In the genomic region with DNA sequence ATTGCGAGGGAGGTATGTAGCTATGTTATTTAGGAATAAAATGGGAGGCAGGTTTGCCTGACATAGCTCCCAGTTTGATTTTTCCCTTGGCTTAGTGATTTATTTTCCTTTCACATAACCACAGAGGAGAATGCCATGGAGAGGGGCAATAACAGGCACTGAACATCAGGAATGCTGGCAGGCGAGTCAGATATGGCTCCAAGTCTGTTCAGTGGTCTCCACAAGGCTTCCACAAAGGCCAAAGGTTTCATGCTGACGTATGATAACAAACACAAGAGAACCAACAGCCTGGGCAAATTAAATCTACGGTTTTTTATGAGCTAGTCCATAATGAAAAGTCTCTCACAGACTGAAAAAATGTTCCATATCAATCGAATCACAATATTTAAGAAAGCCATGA, we compare ENCODE assay signal across 16 cellular contexts.
DNase-seq lines count a peak whose midpoint lies in the region; ATAC-seq, FAIRE-seq and TF ChIP-seq lines count a peak whose summit lies in the region.
"Had no signal": no experiment of that assay in that cellular context is flagged by ENCODE, and none has a peak within 500 bp of the region (broad histone marks: within the 10 kb centered on the region; RNA-seq: fewer than 3 reads in every experiment).

No MANE protein-coding gene starts in this region.

- no peak overlapping the region for H3K9ac ChIP-seq in HepG2 (ENCODE audit: insufficient read depth, low read depth, low read length)

- no peak overlapping the region for H2AFZ ChIP-seq in HepG2 (ENCODE audit: low read length)

- H3K27ac ChIP-seq in pancreas: no peak overlapping the region
- H3K27ac ChIP-seq in HepG2 (ENCODE audit: extremely low read length, insufficient read depth, low read length): no peak overlapping the region

- peak; percentile 11 for DNase-seq in HT1080 (ENCODE audit: low read depth)
- DNase-seq in amniotic epithelial cell (ENCODE audit: low read depth): peak; percentile 11
- peak; percentile 35 for DNase-seq in glomerular visceral epithelial cell (ENCODE audit: extremely low spot score)
- peak; percentile 30 for DNase-seq in retinal pigment epithelial cell (ENCODE audit: low read depth)
- DNase-seq in pancreas: no peak
- no peak for DNase-seq in HepG2 (ENCODE audit: low spot score)
- DNase-seq: ACHN, DMS 273 treated with DMSO at 0.1 percent for 48 hours, H7, NCI-H1105, NCI-H1694 treated with DMSO at 0.1 percent for 48 hours, NCI-H446, NCI-H748 treated with DMSO at 0.1 percent for 48 hours had no signal

- H3K4me3 ChIP-seq in retinal pigment epithelial cell (ENCODE audit: low read length): no peak overlapping the region
- no peak overlapping the region for H3K4me3 ChIP-seq in pancreas
- H3K4me3 ChIP-seq in HepG2 (replicated peaks in 1 of 3; ENCODE audit: insufficient read depth in 1 of 3, low read depth in 2 of 3, low read length in 3 of 3): no peak overlapping the region
- H3K4me3 ChIP-seq: K562 had no signal

- FAIRE-seq in pancreas (lab: Jason Lieb, UNC): no peak
- no peak for FAIRE-seq in HepG2 (lab: Jason Lieb, UNC)
- FAIRE-seq: K562 had no signal

- H3K4me2 ChIP-seq in HepG2 (ENCODE audit: low read depth, low read length): no peak overlapping the region

- no peak for TF ChIP-seq POLR2A in HepG2 (IDR thresholded peaks at IDR 0.05; ENCODE audit: insufficient read depth in 1 of 2, low read depth in 2 of 2, low read length in 2 of 2)

- H3K9me3 ChIP-seq in pancreas (no peaks in the 10 kb centered on the region), HepG2 (ENCODE audit: low read length) (no peaks in the 10 kb centered on the region)

- intact Hi-C loops in pancreas (cut with DNase I): no loop called here
- intact Hi-C loops in HepG2 (cut with micrococcal nuclease; ENCODE audit: unreplicated experiment): loop anchor here (10.0 kb wide), 1 partner anchor 140 kb away; no protein-coding TSS in a partner anchor

- TF ChIP-seq RAD21 in HepG2 (CRISPR knock-in tag; IDR thresholded peaks at IDR 0.05): no peak

- H3K27me3 ChIP-seq in pancreas (no peaks in the 10 kb centered on the region), HepG2 (ENCODE audit: control insufficient read depth in 1 of 2, insufficient read depth in 2 of 2, low read length in 2 of 2) (no peaks in the 10 kb centered on the region)

- in situ Hi-C loops in HepG2 (cut with HindIII; ENCODE audit: extremely low pct_ligation_motif_present, low pct_unique_long_range_greater_than_20kb): no loop called here

- TF ChIP-seq CTCF in retinal pigment epithelial cell (conservative IDR thresholded peaks at IDR 0.05; ENCODE audit: low read depth, low read length): no peak
- no peak for TF ChIP-seq CTCF in pancreas (IDR thresholded peaks at IDR 0.05)
- TF ChIP-seq CTCF in HepG2 (CRISPR knock-in tag; IDR thresholded peaks at IDR 0.05): no peak

- BruUV-seq in HepG2 (replicated peaks; lab: Mats Ljungman, UMichigan): no TSS peak

- H3K4me1 ChIP-seq in pancreas (no peaks in the 10 kb centered on the region), HepG2 (ENCODE audit: insufficient read depth, low read length) (peaks cover 36% of the 10 kb centered on the region)

- no peaks in the 10 kb centered on the region for H3K79me2 ChIP-seq in HepG2 (ENCODE audit: insufficient read depth, low read length)

- H3K36me3 ChIP-seq in pancreas (no peaks in the 10 kb centered on the region), HepG2 (replicated peaks in 1 of 2; ENCODE audit: control insufficient read depth in 1 of 2, insufficient read depth in 2 of 2, low read length in 2 of 2) (no peaks in the 10 kb centered on the region)

- H4K20me1 ChIP-seq in HepG2 (ENCODE audit: insufficient read depth, low read length): no peaks in the 10 kb centered on the region

- WGBS in pancreas, 2 donors: 74 to 79% methylated on average over 5 of the region's 5 CpGs
- 83% methylated on average over 5 of the region's 5 CpGs for WGBS in HepG2 (ENCODE audit: low lambda C conversion rate)

- ATAC-seq in pancreas (no peak), HG03469 (IDR thresholded peaks at IDR 0.05; ENCODE audit: unreplicated experiment) (no peak), HepG2 (no peak), HG03097 (IDR thresholded peaks at IDR 0.05; ENCODE audit: low FRiP score, unreplicated experiment) (no peak)
- ATAC-seq: K562 had no signal

- CTCF ChIA-PET in HepG2 (lab: Yijun Ruan, JAX; ENCODE audit: low intra/inter-chr PET ratio, low total read pairs): no interaction called here

- no peak for TF ChIP-seq EP300 in HepG2 (IDR thresholded peaks at IDR 0.05; ENCODE audit: low read depth in 2 of 2, low read length in 2 of 2)
- no peak for TF ChIP-seq EP300 in HepG2 (CRISPR knock-in tag; IDR thresholded peaks at IDR 0.05; ENCODE audit: borderline replicate concordance)

- POLR2A ChIA-PET in HepG2 (lab: Yijun Ruan, JAX): no interaction called here

TF ChIP-seq in HepG2, 621 proteins besides CTCF, POLR2A, EP300 and RAD21 (continues in another document):
- no peak for TF ChIP-seq ARNT (IDR thresholded peaks at IDR 0.05)
- TF ChIP-seq ZNF138 (CRISPR knock-in tag; IDR thresholded peaks at IDR 0.05; ENCODE audit: low read depth): no peak
- TF ChIP-seq, protein P1, sequence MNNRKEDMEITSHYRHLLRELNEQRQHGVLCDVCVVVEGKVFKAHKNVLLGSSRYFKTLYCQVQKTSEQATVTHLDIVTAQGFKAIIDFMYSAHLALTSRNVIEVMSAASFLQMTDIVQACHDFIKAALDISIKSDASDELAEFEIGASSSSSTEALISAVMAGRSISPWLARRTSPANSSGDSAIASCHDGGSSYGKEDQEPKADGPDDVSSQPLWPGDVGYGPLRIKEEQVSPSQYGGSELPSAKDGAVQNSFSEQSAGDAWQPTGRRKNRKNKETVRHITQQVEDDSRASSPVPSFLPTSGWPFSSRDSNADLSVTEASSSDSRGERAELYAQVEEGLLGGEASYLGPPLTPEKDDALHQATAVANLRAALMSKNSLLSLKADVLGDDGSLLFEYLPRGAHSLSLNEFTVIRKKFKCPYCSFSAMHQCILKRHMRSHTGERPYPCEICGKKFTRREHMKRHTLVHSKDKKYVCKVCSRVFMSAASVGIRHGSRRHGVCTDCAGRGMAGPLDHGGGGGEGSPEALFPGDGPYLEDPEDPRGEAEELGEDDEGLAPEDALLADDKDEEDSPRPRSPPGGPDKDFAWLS (CRISPR knock-in tag; IDR thresholded peaks at IDR 0.05; ENCODE audit: borderline replicate concordance): no peak
- no peak for TF ChIP-seq CHD4 (IDR thresholded peaks at IDR 0.05; ENCODE audit: borderline replicate concordance, low read length)
- TF ChIP-seq, protein P2, sequence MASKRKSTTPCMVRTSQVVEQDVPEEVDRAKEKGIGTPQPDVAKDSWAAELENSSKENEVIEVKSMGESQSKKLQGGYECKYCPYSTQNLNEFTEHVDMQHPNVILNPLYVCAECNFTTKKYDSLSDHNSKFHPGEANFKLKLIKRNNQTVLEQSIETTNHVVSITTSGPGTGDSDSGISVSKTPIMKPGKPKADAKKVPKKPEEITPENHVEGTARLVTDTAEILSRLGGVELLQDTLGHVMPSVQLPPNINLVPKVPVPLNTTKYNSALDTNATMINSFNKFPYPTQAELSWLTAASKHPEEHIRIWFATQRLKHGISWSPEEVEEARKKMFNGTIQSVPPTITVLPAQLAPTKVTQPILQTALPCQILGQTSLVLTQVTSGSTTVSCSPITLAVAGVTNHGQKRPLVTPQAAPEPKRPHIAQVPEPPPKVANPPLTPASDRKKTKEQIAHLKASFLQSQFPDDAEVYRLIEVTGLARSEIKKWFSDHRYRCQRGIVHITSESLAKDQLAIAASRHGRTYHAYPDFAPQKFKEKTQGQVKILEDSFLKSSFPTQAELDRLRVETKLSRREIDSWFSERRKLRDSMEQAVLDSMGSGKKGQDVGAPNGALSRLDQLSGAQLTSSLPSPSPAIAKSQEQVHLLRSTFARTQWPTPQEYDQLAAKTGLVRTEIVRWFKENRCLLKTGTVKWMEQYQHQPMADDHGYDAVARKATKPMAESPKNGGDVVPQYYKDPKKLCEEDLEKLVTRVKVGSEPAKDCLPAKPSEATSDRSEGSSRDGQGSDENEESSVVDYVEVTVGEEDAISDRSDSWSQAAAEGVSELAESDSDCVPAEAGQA (IDR thresholded peaks at IDR 0.05; ENCODE audit: low read depth): no peak
- TF ChIP-seq, protein P2 (CRISPR knock-in tag; IDR thresholded peaks at IDR 0.05; ENCODE audit: borderline replicate concordance): no peak
- TF ChIP-seq TCF7L2 (IDR thresholded peaks at IDR 0.05; ENCODE audit: low read depth, low read length): no peak
- no peak for TF ChIP-seq ZKSCAN1 (IDR thresholded peaks at IDR 0.05; ENCODE audit: low read length)
- no peak for TF ChIP-seq JUND (CRISPR knock-in tag; IDR thresholded peaks at IDR 0.05)
- TF ChIP-seq SRSF4 (IDR thresholded peaks at IDR 0.05; ENCODE audit: low read depth, low read length, poor library complexity, severe bottlenecking): no peak
- TF ChIP-seq KLF16 (CRISPR knock-in tag; IDR thresholded peaks at IDR 0.05): no peak
- TF ChIP-seq SNAI1 (CRISPR knock-in tag; IDR thresholded peaks at IDR 0.05; ENCODE audit: borderline replicate concordance): no peak
- no peak for TF ChIP-seq JUN (CRISPR knock-in tag; IDR thresholded peaks at IDR 0.05)
- no peak for TF ChIP-seq ZNF44 (CRISPR knock-in tag; IDR thresholded peaks at IDR 0.05)
- TF ChIP-seq RARA (CRISPR knock-in tag; IDR thresholded peaks at IDR 0.05): no peak
- TF ChIP-seq ZNF510 (CRISPR knock-in tag; IDR thresholded peaks at IDR 0.05; ENCODE audit: low read depth): no peak
- TF ChIP-seq KAT2B (IDR thresholded peaks at IDR 0.05; ENCODE audit: borderline replicate concordance, low read depth, low read length): no peak

Comparison
In these comparisons a context has a peak if more than half of its experiments do, and no peak if none do; other contexts are left out.
1. DNase-seq: peak in HT1080 (single experiment), amniotic epithelial cell (single experiment), glomerular visceral epithelial cell (single experiment) and retinal pigment epithelial cell (single experiment); none in pancreas (0 of 6) and HepG2 (single experiment).